Comparison of ENCODE assay signal across 8 cellular contexts in the genomic region with DNA sequence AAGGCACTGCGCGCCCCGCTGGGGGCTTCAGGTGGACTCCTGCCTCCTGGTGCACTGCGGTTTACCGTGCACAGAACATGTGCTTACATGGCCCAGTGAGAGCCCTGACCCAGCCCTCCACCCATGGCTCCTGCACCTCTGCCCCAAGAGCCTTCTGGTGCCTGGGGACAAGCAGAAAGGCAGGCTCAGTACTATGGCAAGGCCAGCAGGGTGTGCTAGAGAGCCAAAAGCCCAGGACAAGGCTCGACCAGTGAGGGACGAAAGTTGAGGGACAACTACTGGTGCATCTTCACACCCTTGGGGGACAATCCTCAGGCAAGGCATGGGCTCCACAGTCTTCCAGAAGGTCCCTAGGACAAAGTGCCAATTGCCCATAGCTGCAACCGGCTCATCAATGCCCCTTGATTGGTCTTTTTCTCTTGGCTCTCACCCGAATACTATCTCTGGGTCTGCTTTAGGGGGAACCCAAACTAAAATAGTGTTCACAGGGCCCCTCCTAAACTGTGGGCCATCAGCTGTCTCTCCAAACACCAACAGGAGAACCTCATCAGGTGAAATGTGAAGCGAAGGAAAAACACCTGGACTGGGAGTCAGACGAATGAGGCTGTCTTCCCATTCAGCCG. TPM values are rescaled to one million over a fixed set of nuclear protein-coding genes. Genes with fewer than 3 reads are reported as not detected.
DNase-seq lines count a peak whose midpoint lies in the region; ATAC-seq lines count a peak whose summit lies in the region.

No MANE protein-coding gene starts in this region.

- peaks cover 5% of the 10 kb centered on the region for H3K4me1 ChIP-seq in mesenchymal stem cell (ENCODE audit: control insufficient read depth, insufficient read depth, low read depth, low read length)

- WGBS in mesenchymal stem cell: 60% methylated on average over 12 of the region's 12 CpGs

- no peak overlapping the region for H2BK5ac ChIP-seq in mesenchymal stem cell (ENCODE audit: low read depth, low read length, poor library complexity, severe bottlenecking)

- no peak overlapping the region for H3K9ac ChIP-seq in mesenchymal stem cell (ENCODE audit: low read length)

- no peak overlapping the region for H3K23ac ChIP-seq in mesenchymal stem cell (ENCODE audit: low read length in 2 of 2)

- no peak overlapping the region for H2AK5ac ChIP-seq in mesenchymal stem cell (ENCODE audit: low read length, severe bottlenecking)

- H3K18ac ChIP-seq in mesenchymal stem cell (ENCODE audit: low read depth in 1 of 2, low read length in 2 of 2): no peak overlapping the region

- no peak overlapping the region for H3K4me2 ChIP-seq in mesenchymal stem cell (ENCODE audit: low read length, poor library complexity, severe bottlenecking)

- peak; percentile 92 for DNase-seq in GM03348 (ENCODE audit: low spot score)
- peak; percentile 61 for DNase-seq in NCI-H69 (lab: John Stamatoyannopoulos, UW)
- peak; percentile 73 for DNase-seq in activated CD4-positive, alpha-beta memory T cell treated with anti-CD3 and anti-CD28 coated beads, Interleukin-2, amount 10 ng/mL, durations not matched to agents 7 days and 5 days
- peak; percentile 28 for DNase-seq in effector CD4-positive, alpha-beta T cell
- peak; percentile 61 for DNase-seq in mesenchymal stem cell
- DNase-seq in stimulated activated CD8-positive, alpha-beta memory T cell treated with anti-CD3 and anti-CD28 coated beads, Interleukin-4, amount 100 ng/mL, for 48 hours: peak; percentile 82

- H2BK12ac ChIP-seq in mesenchymal stem cell (ENCODE audit: low read length in 2 of 2): no peak overlapping the region

- H3K27me3 Mint-ChIP-seq in activated CD4-positive, alpha-beta memory T cell treated with anti-CD3 and anti-CD28 coated beads, Interleukin-2, amount 10 ng/mL, durations not matched to agents 7 days and 5 days: peaks cover 3% of the 10 kb centered on the region

- no peak overlapping the region for H3K4ac ChIP-seq in mesenchymal stem cell (ENCODE audit: low read depth in 1 of 2, low read length in 2 of 2)

- H3K79me1 ChIP-seq in mesenchymal stem cell (replicated peaks; ENCODE audit: low read length, poor library complexity, severe bottlenecking): no peaks in the 10 kb centered on the region

- H3K27ac ChIP-seq in mesenchymal stem cell (ENCODE audit: low read length, poor library complexity, severe bottlenecking): no peak overlapping the region

- H3K36me3 ChIP-seq in mesenchymal stem cell (ENCODE audit: control insufficient read depth in 1 of 2, insufficient read depth in 2 of 2, low read depth in 1 of 2, low read length in 2 of 2): peaks cover 20 to 33% of the 10 kb centered on the region in 2 experiments

- H3K9me3 Mint-ChIP-seq in activated CD4-positive, alpha-beta memory T cell treated with anti-CD3 and anti-CD28 coated beads, Interleukin-2, amount 10 ng/mL, durations not matched to agents 7 days and 5 days: no peaks in the 10 kb centered on the region

- H3K36me3 Mint-ChIP-seq in activated CD4-positive, alpha-beta memory T cell treated with anti-CD3 and anti-CD28 coated beads, Interleukin-2, amount 10 ng/mL, durations not matched to agents 7 days and 5 days (ENCODE audit: low read depth): no peaks in the 10 kb centered on the region

- H3K27me3 ChIP-seq in mesenchymal stem cell (ENCODE audit: control insufficient read depth in 1 of 2, insufficient read depth in 1 of 2, low read length in 2 of 2): no peaks in the 10 kb centered on the region

- H2AFZ ChIP-seq in mesenchymal stem cell (ENCODE audit: low read depth, low read length): no peak overlapping the region

- no peak overlapping the region for H3K14ac ChIP-seq in mesenchymal stem cell (ENCODE audit: low read length in 2 of 2)

- H3K4me1 Mint-ChIP-seq in activated CD4-positive, alpha-beta memory T cell treated with anti-CD3 and anti-CD28 coated beads, Interleukin-2, amount 10 ng/mL, durations not matched to agents 7 days and 5 days: no peaks in the 10 kb centered on the region

- H2BK15ac ChIP-seq in mesenchymal stem cell (ENCODE audit: low read depth, poor library complexity, severe bottlenecking): no peak overlapping the region

- no peaks in the 10 kb centered on the region for H3K9me3 ChIP-seq in mesenchymal stem cell (ENCODE audit: control insufficient read depth, low read length)

- H3K4me3 Mint-ChIP-seq in activated CD4-positive, alpha-beta memory T cell treated with anti-CD3 and anti-CD28 coated beads, Interleukin-2, amount 10 ng/mL, durations not matched to agents 7 days and 5 days: no peak overlapping the region

- no peak overlapping the region for H4K91ac ChIP-seq in mesenchymal stem cell (ENCODE audit: low read length)

- H3K27ac Mint-ChIP-seq in activated CD4-positive, alpha-beta memory T cell treated with anti-CD3 and anti-CD28 coated beads, Interleukin-2, amount 10 ng/mL, durations not matched to agents 7 days and 5 days: no peak overlapping the region

- H2BK120ac ChIP-seq in mesenchymal stem cell (ENCODE audit: low read depth, low read length): no peak overlapping the region

- ATAC-seq in HG02870 (IDR thresholded peaks at IDR 0.05; ENCODE audit: unreplicated experiment) (peak; percentile 74), GM18873 (IDR thresholded peaks at IDR 0.05; ENCODE audit: low FRiP score, unreplicated experiment) (no peak)

- no peak overlapping the region for H3K4me3 ChIP-seq in mesenchymal stem cell (ENCODE audit: insufficient read depth in 1 of 2, low read depth in 1 of 2, low read length in 2 of 2)

- H4K8ac ChIP-seq in mesenchymal stem cell (ENCODE audit: low read length): no peak overlapping the region

- POLR2A ChIA-PET in activated CD4-positive, alpha-beta memory T cell treated with anti-CD3 and anti-CD28 coated beads, Interleukin-2, amount 10 ng/mL, durations not matched to agents 7 days and 5 days (lab: Charles Lee): interaction anchor here (1.3 kb wide), 2 partner anchors 10 to 77 kb away, joined by 3 to 4 read pairs; no protein-coding TSS in a partner anchor

- CTCF ChIA-PET in activated CD4-positive, alpha-beta memory T cell treated with anti-CD3 and anti-CD28 coated beads, Interleukin-2, amount 10 ng/mL, durations not matched to agents 7 days and 5 days (lab: Charles Lee): interaction anchor here (0.7 to 4.4 kb wide), 17 partner anchors 10 to 192 kb away, joined by 3 to 33 read pairs (median 3); partner anchors contain the start of genes CYB561A3, TMEM138 and VWCE

RNA-seq across cellular contexts. Expression of gene PGA5, which starts 13.5 kb away (rescaled TPM):
- total RNA-seq in activated CD4-positive, alpha-beta memory T cell treated with anti-CD3 and anti-CD28 coated beads, Interleukin-2, amount 10 ng/mL, durations not matched to agents 7 days and 5 days: not detected
- polyA plus RNA-seq in mesenchymal stem cell (2013, experiment 1 of 2): not detected
- not detected for polyA plus RNA-seq in mesenchymal stem cell (2013, experiment 2 of 2)

RNA-seq across cellular contexts. Expression of gene PGA4, which starts 32.4 kb away (rescaled TPM):
- not detected for total RNA-seq in activated CD4-positive, alpha-beta memory T cell treated with anti-CD3 and anti-CD28 coated beads, Interleukin-2, amount 10 ng/mL, durations not matched to agents 7 days and 5 days
- polyA plus RNA-seq in mesenchymal stem cell (2013, experiment 1 of 2): not detected
- polyA plus RNA-seq in mesenchymal stem cell (2013, experiment 2 of 2): not detected

RNA-seq across cellular contexts. Expression of gene VWCE, which starts 40.6 kb away (rescaled TPM):
- 1 to 10 TPM in 1 of 2 experiments, under 1 TPM in 1; 0.98 to 1.7 TPM for total RNA-seq in activated CD4-positive, alpha-beta memory T cell treated with anti-CD3 and anti-CD28 coated beads, Interleukin-2, amount 10 ng/mL, durations not matched to agents 7 days and 5 days
- 0.65 TPM for polyA plus RNA-seq in mesenchymal stem cell (2013, experiment 1 of 2)
- polyA plus RNA-seq in mesenchymal stem cell (2013, experiment 2 of 2): 0.58 TPM

RNA-seq across cellular contexts. Expression of gene PGA3, which starts 51.2 kb away (rescaled TPM):
- not detected for total RNA-seq in activated CD4-positive, alpha-beta memory T cell treated with anti-CD3 and anti-CD28 coated beads, Interleukin-2, amount 10 ng/mL, durations not matched to agents 7 days and 5 days
- not detected for polyA plus RNA-seq in mesenchymal stem cell (2013, experiment 1 of 2)
- not detected for polyA plus RNA-seq in mesenchymal stem cell (2013, experiment 2 of 2)

Comparison
In these comparisons a context has a peak if more than half of its experiments do, and no peak if none do; other contexts are left out.
1. DNase-seq: peak in every context shown above with its lines; median percentile 92 in GM03348; 82 in stimulated activated CD8-positive, alpha-beta memory T cell treated with anti-CD3 and anti-CD28 coated beads, Interleukin-4, amount 100 ng/mL, for 48 hours; 73 in activated CD4-positive, alpha-beta memory T cell treated with anti-CD3 and anti-CD28 coated beads, Interleukin-2, amount 10 ng/mL, durations not matched to agents 7 days and 5 days; 61 in NCI-H69; 61 in mesenchymal stem cell; 28 in effector CD4-positive, alpha-beta T cell.